ENCODE assay signal across 17 cellular contexts in genomic region chr4:126778348-126778747, GRCh38.
DNase-seq lines count a peak whose midpoint lies in the region; ATAC-seq, FAIRE-seq and TF ChIP-seq lines count a peak whose summit lies in the region.
"Had no signal": no experiment of that assay in that cellular context is flagged by ENCODE, and none has a peak within 500 bp of the region (broad histone marks: within the 10 kb centered on the region; RNA-seq: fewer than 3 reads in every experiment).

No MANE protein-coding gene starts in this region.

- H3K9me3 ChIP-seq in GM12878 (replicated peaks; ENCODE audit: control insufficient read depth, insufficient read depth, low read length) (no peaks in the 10 kb centered on the region), keratinocyte (ENCODE audit: control insufficient read depth, low read depth, low read length) (no peaks in the 10 kb centered on the region), pancreas (no peaks in the 10 kb centered on the region), MM.1S (replicated peaks; ENCODE audit: insufficient read depth, low read length) (no peaks in the 10 kb centered on the region)
- H3K9me3 ChIP-seq: heart left ventricle, prostate gland had no signal

- no peak for TF ChIP-seq EP300 in GM12878 (IDR thresholded peaks at IDR 0.05; ENCODE audit: borderline replicate concordance in 1 of 2, control insufficient read depth in 1 of 2, low read depth in 2 of 2, low read length in 2 of 2)

- H3K79me1 ChIP-seq in mesendoderm (ENCODE audit: low read length) = no peaks in the 10 kb centered on the region

- H2BK15ac ChIP-seq in mesendoderm (replicated peaks; ENCODE audit: low read depth) = no peak overlapping the region

- no peak overlapping the region for H2AK5ac ChIP-seq in mesendoderm (ENCODE audit: low read length)

- H3F3A ChIP-seq in MM.1S (ENCODE audit: insufficient read depth, low read length) = no peaks in the 10 kb centered on the region

- TF ChIP-seq POLR2A in GM12878 (IDR thresholded peaks at IDR 0.05; ENCODE audit: low read depth, low read length) = no peak

- H3K27me3 ChIP-seq in GM12878 (replicated peaks in 1 of 2; ENCODE audit: control insufficient read depth in 2 of 2, insufficient read depth in 2 of 2, low read length in 1 of 2) (no peaks in the 10 kb centered on the region), keratinocyte (ENCODE audit: control insufficient read depth, extremely low read depth, insufficient read depth, low read length) (no peaks in the 10 kb centered on the region), pancreas (no peaks in the 10 kb centered on the region), mesendoderm (ENCODE audit: insufficient read depth, low read length, poor library complexity) (no peaks in the 10 kb centered on the region), MM.1S (replicated peaks; ENCODE audit: insufficient read depth, low read length) (no peaks in the 10 kb centered on the region)
- H3K27me3 ChIP-seq: cardiac muscle cell, heart left ventricle had no signal

- RAD21 ChIA-PET in GM12878 (lab: Charles Lee; ENCODE audit: unreplicated experiment) = no interaction called here

- H2BK120ac ChIP-seq in mesendoderm (ENCODE audit: low read depth, low read length) = no peak overlapping the region

- H3K56ac ChIP-seq in mesendoderm (ENCODE audit: low read length) = no peak overlapping the region

- H3K4me3 ChIP-seq in GM12878 (no peak overlapping the region), keratinocyte (ENCODE audit: control insufficient read depth in 2 of 3, extremely low read depth in 1 of 3, insufficient read depth in 2 of 3, low read depth in 1 of 3, low read length in 3 of 3) (peak overlapping the region; percentile 21 to 67 (median 61)), pancreas (no peak overlapping the region), mesendoderm (ENCODE audit: low read length) (no peak overlapping the region), MM.1S (ENCODE audit: low read length) (no peak overlapping the region)
- H3K4me3 ChIP-seq: cardiac muscle cell, GM23338, heart left ventricle, lung, prostate gland had no signal

- no peaks in the 10 kb centered on the region for H3K4me1 Mint-ChIP-seq in stimulated activated naive B cell treated with anti-CD40 and anti-IgM and Interleukin-4, amounts not matched to agents 10 μg/mL and 1 μg/mL and 100 μg/mL, for 72 hours
- H3K4me1 Mint-ChIP-seq: CD14-positive monocyte had no signal

- H3K4ac ChIP-seq in mesendoderm (ENCODE audit: low read depth, low read length) = no peak overlapping the region

- H3K4me1 ChIP-seq in GM12878 (ENCODE audit: control insufficient read depth, insufficient read depth, low read length) (no peaks in the 10 kb centered on the region), keratinocyte (ENCODE audit: control insufficient read depth, extremely low read depth, insufficient read depth, low read length) (peaks cover 10% of the 10 kb centered on the region), pancreas (no peaks in the 10 kb centered on the region), mesendoderm (ENCODE audit: control insufficient read depth, low read depth, low read length) (no peaks in the 10 kb centered on the region), MM.1S (ENCODE audit: low read length) (no peaks in the 10 kb centered on the region)
- H3K4me1 ChIP-seq: prostate gland had no signal

- BruUV-seq in GM12878 (replicated peaks; lab: Mats Ljungman, UMichigan) = no TSS peak

- H3K79me2 ChIP-seq in GM12878 (ENCODE audit: control insufficient read depth, insufficient read depth, low read length) (no peaks in the 10 kb centered on the region), keratinocyte (ENCODE audit: control insufficient read depth, insufficient read depth, low read length) (no peaks in the 10 kb centered on the region), mesendoderm (ENCODE audit: control insufficient read depth, insufficient read depth, low read length) (no peaks in the 10 kb centered on the region), MM.1S (ENCODE audit: low read length) (no peaks in the 10 kb centered on the region)

- dilution Hi-C loops in keratinocyte (cut with MboI; ENCODE audit: extremely low pct_ligation_motif_present, low sequenced_read_pairs) = no loop called here

- no peak overlapping the region for H3K18ac ChIP-seq in mesendoderm (ENCODE audit: low read length)

- peaks cover 0 to 1% of the 10 kb centered on the region in 2 donors for H3K9me3 Mint-ChIP-seq in stimulated activated naive B cell treated with anti-CD40 and anti-IgM and Interleukin-4, amounts not matched to agents 10 μg/mL and 1 μg/mL and 100 μg/mL, for 72 hours
- H3K9me3 Mint-ChIP-seq: GM23338 had no signal

- CTCF ChIA-PET in GM12878 (lab: Yijun Ruan, JAX) = interaction anchor here (1.2 kb wide), 1 partner anchor 49 kb away, joined by 3 read pairs; no protein-coding TSS in a partner anchor

- SMC1A ChIA-PET in GM12878 (lab: Charles Lee; ENCODE audit: uncharacterized antibody, unreplicated experiment) = no interaction called here

- H2AFZ ChIP-seq in GM12878 (ENCODE audit: control insufficient read depth, low read depth, low read length) (no peak overlapping the region), keratinocyte (ENCODE audit: control insufficient read depth, low read length) (peak overlapping the region; percentile 37), MM.1S (ENCODE audit: low read length) (no peak overlapping the region)
- H2AFZ ChIP-seq: GM23338 had no signal

- POLR2A ChIA-PET in GM12878 (lab: Charles Lee) = no interaction called here

- H3K9ac ChIP-seq in GM12878 (ENCODE audit: control insufficient read depth, insufficient read depth, low read length) (no peak overlapping the region), keratinocyte (ENCODE audit: control insufficient read depth, extremely low read depth, insufficient read depth, low read length) (peak overlapping the region; percentile 50), mesendoderm (ENCODE audit: low read length) (no peak overlapping the region), MM.1S (ENCODE audit: low read length) (no peak overlapping the region)

- H4K5ac ChIP-seq in mesendoderm (ENCODE audit: low read length) = no peak overlapping the region

- H3K27ac Mint-ChIP-seq in stimulated activated naive B cell treated with anti-CD40 and anti-IgM and Interleukin-4, amounts not matched to agents 10 μg/mL and 1 μg/mL and 100 μg/mL, for 72 hours = no peak overlapping the region
- H3K27ac Mint-ChIP-seq: CD14-positive monocyte, GM23338 had no signal

- ATAC-seq in GM12878 = peak; percentile 39; the same call in 2 of the 3 replicates
- ATAC-seq in pancreas = no peak
- ATAC-seq in stimulated activated naive B cell treated with anti-CD40 and anti-IgM and Interleukin-4, amounts not matched to agents 10 μg/mL and 1 μg/mL and 100 μg/mL, for 72 hours (replicated peaks) = no peak
- ATAC-seq: GM23338 had no signal

- no peaks in the 10 kb centered on the region for H3K9me1 ChIP-seq in keratinocyte (ENCODE audit: control insufficient read depth, extremely low read depth, insufficient read depth, low read length)

- no peak for TF ChIP-seq CTCF in GM12878 (IDR thresholded peaks at IDR 0.05 in 2 of 3, conservative IDR thresholded peaks at IDR 0.05 in 1 of 3; ENCODE audit: control insufficient read depth in 2 of 3, extremely low read depth in 1 of 3, insufficient read depth in 1 of 3, low read depth in 3 of 3, low read length in 3 of 3)
- no peak for TF ChIP-seq CTCF in keratinocyte (optimal IDR thresholded peaks at IDR 0.05 in 1 of 3, IDR thresholded peaks at IDR 0.05 in 1 of 3, conservative IDR thresholded peaks at IDR 0.05 in 1 of 3; ENCODE audit: extremely low read depth in 1 of 3, insufficient read depth in 2 of 3, low read length in 3 of 3)
- no peak for TF ChIP-seq CTCF in pancreas (IDR thresholded peaks at IDR 0.05)
- no peak for TF ChIP-seq CTCF in MM.1S (IDR thresholded peaks at IDR 0.05; ENCODE audit: low read length)

- no peak overlapping the region for H3K4me2 ChIP-seq in GM12878 (ENCODE audit: control insufficient read depth, insufficient read depth)
- H3K4me2 ChIP-seq in keratinocyte (ENCODE audit: control insufficient read depth, extremely low read depth, insufficient read depth, low read depth, low read length) = peak overlapping the region; percentile 77
- no peak overlapping the region for H3K4me2 ChIP-seq in mesendoderm (ENCODE audit: low read length)
- no peak overlapping the region for H3K4me2 ChIP-seq in MM.1S (ENCODE audit: low read depth, low read length)
- H3K4me2 ChIP-seq: GM23338 had no signal

- H2BK5ac ChIP-seq in mesendoderm (ENCODE audit: low read length) = no peak overlapping the region

- TF ChIP-seq RAD21 in GM12878 (IDR thresholded peaks at IDR 0.05; ENCODE audit: insufficient read depth, low read depth, low read length) = no peak

- H4K8ac ChIP-seq in mesendoderm (ENCODE audit: low read depth, low read length) = no peak overlapping the region

- H4K20me1 ChIP-seq in GM12878 (ENCODE audit: control insufficient read depth, insufficient read depth) (no peaks in the 10 kb centered on the region), keratinocyte (ENCODE audit: control insufficient read depth, extremely low read depth, insufficient read depth, low read length) (no peaks in the 10 kb centered on the region), MM.1S (ENCODE audit: insufficient read depth, low read length) (no peaks in the 10 kb centered on the region)

- H3K4me3 Mint-ChIP-seq in stimulated activated naive B cell treated with anti-CD40 and anti-IgM and Interleukin-4, amounts not matched to agents 10 μg/mL and 1 μg/mL and 100 μg/mL, for 72 hours = no peak overlapping the region
- H3K4me3 Mint-ChIP-seq: CD14-positive monocyte, GM23338 had no signal

- no peaks in the 10 kb centered on the region for H3K36me3 Mint-ChIP-seq in stimulated activated naive B cell treated with anti-CD40 and anti-IgM and Interleukin-4, amounts not matched to agents 10 μg/mL and 1 μg/mL and 100 μg/mL, for 72 hours
- H3K36me3 Mint-ChIP-seq: CD14-positive monocyte had no signal

- H3K27me3 Mint-ChIP-seq in stimulated activated naive B cell treated with anti-CD40 and anti-IgM and Interleukin-4, amounts not matched to agents 10 μg/mL and 1 μg/mL and 100 μg/mL, for 72 hours = no peaks in the 10 kb centered on the region

- intact Hi-C loops in GM12878 (cut with micrococcal nuclease; ENCODE audit: unreplicated experiment) = no loop called here
- intact Hi-C loops in pancreas (cut with DNase I) = no loop called here

- WGBS in GM12878 (ENCODE audit: insufficient coverage, insufficient replicate concordance, low lambda C conversion rate, missing lambda C conversion rate) = 0% methylated on average over 3 of the region's 3 CpGs
- WGBS in pancreas, 2 donors = 26 to 48% methylated on average over 3 of the region's 3 CpGs
- WGBS in mesendoderm (ENCODE audit: extremely low coverage, insufficient coverage, low lambda C conversion rate) = no CpG with 5 or more reads among the region's 3 CpGs

- no peaks in the 10 kb centered on the region for H3K9me2 ChIP-seq in MM.1S (replicated peaks; ENCODE audit: insufficient read depth, low read length)

- no peak overlapping the region for H3K23ac ChIP-seq in mesendoderm (ENCODE audit: low read length)

- peak; percentile 53 for DNase-seq in AG20443 (ENCODE audit: low spot score)
- DNase-seq in M059J (ENCODE audit: low read depth) = peak; percentile 79
- no peak for DNase-seq in GM12878 (ENCODE audit: low read depth, low spot score)
- DNase-seq in keratinocyte (ENCODE audit: low read depth, low spot score) = no peak
- no peak for DNase-seq in pancreas
- no peak for DNase-seq in mesendoderm
- DNase-seq in stimulated activated naive B cell treated with anti-CD40 and anti-IgM and Interleukin-4, amounts not matched to agents 10 μg/mL and 1 μg/mL and 100 μg/mL, for 72 hours = no peak
- no peak for DNase-seq in MM.1S
- DNase-seq: activated T-cell treated with anti-CD3 and anti-CD28 coated beads, Interleukin-2, amount 50 U/mL, for 48 hours; heart left ventricle; KBM-7; NCI-H2107 had no signal

- in situ Hi-C loops in GM12878 (cut with MboI) = no loop called here

- H3K36me3 ChIP-seq in GM12878 (ENCODE audit: control insufficient read depth in 2 of 2, insufficient read depth in 2 of 2, low read length in 1 of 2) (no peaks in the 10 kb centered on the region), keratinocyte (ENCODE audit: control insufficient read depth in 2 of 2, extremely low read depth in 1 of 2, insufficient read depth in 2 of 2, low read length in 2 of 2) (no peaks in the 10 kb centered on the region), pancreas (no peaks in the 10 kb centered on the region), mesendoderm (ENCODE audit: control insufficient read depth, insufficient read depth, low read length) (no peaks in the 10 kb centered on the region), MM.1S (replicated peaks; ENCODE audit: insufficient read depth, low read length) (no peaks in the 10 kb centered on the region)
- H3K36me3 ChIP-seq: cardiac muscle cell, heart left ventricle, prostate gland had no signal

- FAIRE-seq in GM12878 (lab: Jason Lieb, UNC) (no peak), keratinocyte (lab: Jason Lieb, UNC) (peak; percentile 80), pancreas (lab: Jason Lieb, UNC) (no peak)

- H3K27ac ChIP-seq in GM12878 (ENCODE audit: control insufficient read depth, insufficient read depth) (no peak overlapping the region), keratinocyte (ENCODE audit: control insufficient read depth, insufficient read depth, low read length) (peak overlapping the region; percentile 64), pancreas (no peak overlapping the region), mesendoderm (ENCODE audit: low read depth, low read length) (no peak overlapping the region), MM.1S (ENCODE audit: low read length) (no peak overlapping the region)
- H3K27ac ChIP-seq: cardiac muscle cell, heart left ventricle, prostate gland had no signal

Comparison
In these comparisons a context has a peak if more than half of its experiments do, and no peak if none do; other contexts are left out.
1. DNase-seq: peak in AG20443 (single experiment) and M059J (single experiment); none in GM12878 (single experiment), keratinocyte (single experiment), pancreas (0 of 6), mesendoderm (single experiment), stimulated activated naive B cell treated with anti-CD40 and anti-IgM and Interleukin-4, amounts not matched to agents 10 μg/mL and 1 μg/mL and 100 μg/mL, for 72 hours (single experiment) and MM.1S (single experiment).
2. H3K4me3 ChIP-seq: peak in keratinocyte (3 of 3); none in GM12878 (single experiment), pancreas (0 of 4), mesendoderm (single experiment) and MM.1S (single experiment).